In genomic region chr16:84584678-84585077, GRCh38 we compare ENCODE assay signal across 15 cellular contexts.
"Had no signal": no experiment of that assay in that cellular context is flagged by ENCODE, and none has a peak within 500 bp of the region (broad histone marks: within the 10 kb centered on the region; RNA-seq: fewer than 3 reads in every experiment).

No MANE protein-coding gene starts in this region.

- H3K36me3 ChIP-seq: thoracic aorta had no signal

- H3K4me3 Mint-ChIP-seq: activated CD4-positive, alpha-beta T cell treated with anti-CD3 and anti-CD28 coated beads for 36 hours; activated CD8-positive, alpha-beta T cell treated with anti-CD3 and anti-CD28 coated beads, Interleukin-2, amount 10 ng/mL, durations not matched to agents 7 days and 5 days; nephron had no signal

- H3K27me3 Mint-ChIP-seq: activated CD4-positive, alpha-beta T cell treated with anti-CD3 and anti-CD28 coated beads for 36 hours had no signal

- H3K9me3 Mint-ChIP-seq: nephron had no signal

- H3K9me3 ChIP-seq: heart left ventricle, left lung, stomach, thoracic aorta had no signal

- DNase-seq: activated CD4-positive, alpha-beta T cell treated with anti-CD3 and anti-CD28 coated beads for 36 hours; activated CD8-positive, alpha-beta T cell treated with anti-CD3 and anti-CD28 coated beads, Interleukin-2, amount 10 ng/mL, durations not matched to agents 7 days and 5 days; activated gamma-delta T cell treated with Interleukin-2 at 50 U/mL for 16 hours; central memory CD4-positive, alpha-beta T cell; effector memory CD4-positive, alpha-beta T cell; islet precursor cell; left lung; stimulated activated CD4-positive, alpha-beta T cell treated with anti-CD3 and anti-CD28 coated beads, Interleukin-2, amount 100 ng/mL, for 48 hours; stomach; SW 1271 had no signal

- H3K4me3 ChIP-seq: coronary artery, heart left ventricle, left lung, stomach, thoracic aorta had no signal

- H3K27ac ChIP-seq: heart left ventricle, left lung, VCaP had no signal

- ATAC-seq: activated CD4-positive, alpha-beta T cell treated with anti-CD3 and anti-CD28 coated beads for 36 hours; activated CD8-positive, alpha-beta T cell treated with anti-CD3 and anti-CD28 coated beads, Interleukin-2, amount 10 ng/mL, durations not matched to agents 7 days and 5 days; heart left ventricle; left lung had no signal

- H3K27me3 ChIP-seq: heart left ventricle, left lung, stomach had no signal
